In genomic region chr2:113264713-113265403, GRCh38 we compare ENCODE assay signal across 25 cellular contexts. TPM values are rescaled to one million over a fixed set of nuclear protein-coding genes. Genes with fewer than 3 reads are reported as not detected.
"Had no signal": no experiment of that assay in that cellular context is flagged by ENCODE, and none has a peak within 500 bp of the region (broad histone marks: within the 10 kb centered on the region; RNA-seq: fewer than 3 reads in every experiment).

No MANE protein-coding gene starts in this region.

- H3K4me3 ChIP-seq: MG63, SJSA1, SK-N-MC had no signal

- H3K36me3 ChIP-seq: SJSA1 had no signal

- H3K9me3 ChIP-seq: MG63, SJSA1 had no signal

- H3K27ac ChIP-seq: HL-60, SJSA1, SK-N-MC had no signal

- DNase-seq: IMR-90, Karpas-422, KG1, MG63, NCI-H1092, NCI-H1105 treated with DMSO at 0.1 percent for 48 hours, NCI-H1417 treated with DMSO at 0.1 percent for 48 hours, NCI-H146, NCI-H1694 treated with DMSO at 0.1 percent for 48 hours, NCI-H1930, NCI-H2081, NCI-H2107, NCI-H226, NCI-H446, NCI-H510A, NCI-H524 treated with DMSO at 0.1 percent for 48 hours, NCI-H69, NCI-H774, Right ventricle myocardium superior, RPMI8226, SIG-M5 had no signal

- H3K27me3 ChIP-seq: MG63, SJSA1 had no signal

- FAIRE-seq: RCC 7860 had no signal

RNA-seq across cellular contexts. Expression of gene PAX8, which starts 13.9 kb away (rescaled TPM):
- total RNA-seq: SJSA1 had no signal
